In genomic region chr13:61833228-61833627, GRCh38 we compare ENCODE assay signal across 33 cellular contexts.
"Had no signal": no experiment of that assay in that cellular context is flagged by ENCODE, and none has a peak within 500 bp of the region (broad histone marks: within the 10 kb centered on the region; RNA-seq: fewer than 3 reads in every experiment).

No MANE protein-coding gene starts in this region.

- H3K36me3 Mint-ChIP-seq: activated CD4-positive, alpha-beta memory T cell treated with anti-CD3 and anti-CD28 coated beads for 36 hours; activated naive CD4-positive, alpha-beta T cell treated with anti-CD3 and anti-CD28 coated beads, Interleukin-2, amount 10 ng/mL, durations not matched to agents 7 days and 5 days; activated naive CD4-positive, alpha-beta T cell treated with anti-CD3 and anti-CD28 coated beads, Interleukin-2, amount 50 U/mL, for 72 hours; activated naive CD8-positive, alpha-beta T cell treated with anti-CD3 and anti-CD28 coated beads, Interleukin-2, amount 10 ng/mL, durations not matched to agents 7 days and 5 days had no signal

- H3K27me3 Mint-ChIP-seq: activated B cell treated with CpG ODN at 0.5 μM for 24 hours; activated CD4-positive, alpha-beta memory T cell treated with anti-CD3 and anti-CD28 coated beads for 36 hours; activated CD4-positive, alpha-beta T cell treated with anti-CD3 and anti-CD28 coated beads for 36 hours; activated CD4-positive, alpha-beta T cell treated with anti-CD3 and anti-CD28 coated beads, Interleukin-2, amount 10 ng/mL, durations not matched to agents 24 days and 14 days; activated naive CD4-positive, alpha-beta T cell treated with anti-CD3 and anti-CD28 coated beads, Interleukin-2, amount 10 ng/mL, durations not matched to agents 7 days and 5 days; activated naive CD8-positive, alpha-beta T cell treated with anti-CD3 and anti-CD28 coated beads, Interleukin-2, amount 10 ng/mL, durations not matched to agents 7 days and 5 days; activated T-cell treated with anti-CD3 and anti-CD28 coated beads, Interleukin-2, amount 50 U/mL, for 24 hours; central memory CD8-positive, alpha-beta T cell; effector memory CD8-positive, alpha-beta T cell; T-helper 17 cell had no signal

- H3K4me1 Mint-ChIP-seq: activated B cell treated with CpG ODN at 0.5 μM for 24 hours; activated CD4-positive, alpha-beta T cell treated with anti-CD3 and anti-CD28 coated beads for 36 hours; activated CD4-positive, alpha-beta T cell treated with anti-CD3 and anti-CD28 coated beads, Interleukin-2, amount 10 ng/mL, durations not matched to agents 24 days and 14 days; activated naive CD4-positive, alpha-beta T cell treated with anti-CD3 and anti-CD28 coated beads, Interleukin-2, amount 10 ng/mL, durations not matched to agents 7 days and 5 days; activated naive CD8-positive, alpha-beta T cell treated with anti-CD3 and anti-CD28 coated beads, Interleukin-2, amount 10 ng/mL, durations not matched to agents 7 days and 5 days; central memory CD8-positive, alpha-beta T cell; T-helper 17 cell had no signal

- H3K27ac Mint-ChIP-seq: activated B cell treated with CpG ODN at 0.5 μM for 24 hours; activated CD4-positive, alpha-beta memory T cell treated with anti-CD3 and anti-CD28 coated beads for 36 hours; activated CD4-positive, alpha-beta T cell treated with anti-CD3 and anti-CD28 coated beads for 36 hours; activated CD4-positive, alpha-beta T cell treated with anti-CD3 and anti-CD28 coated beads, Interleukin-2, amount 10 ng/mL, durations not matched to agents 24 days and 14 days; activated naive CD4-positive, alpha-beta T cell treated with anti-CD3 and anti-CD28 coated beads, Interleukin-2, amount 10 ng/mL, durations not matched to agents 7 days and 5 days; activated naive CD4-positive, alpha-beta T cell treated with anti-CD3 and anti-CD28 coated beads, Interleukin-2, amount 50 U/mL, for 72 hours; activated naive CD8-positive, alpha-beta T cell treated with anti-CD3 and anti-CD28 coated beads, Interleukin-2, amount 10 ng/mL, durations not matched to agents 7 days and 5 days; activated T-cell treated with anti-CD3 and anti-CD28 coated beads, Interleukin-2, amount 50 U/mL, for 24 hours; activated T-cell treated with anti-CD3 and anti-CD28 coated beads, Interleukin-2, amount 50 U/mL, for 72 hours; effector memory CD8-positive, alpha-beta T cell; T-helper 17 cell; T-helper 2 cell treated with Interferon-gamma antibody and Interleukin-4, amounts not matched to agents 5 μg/mL and 100 μg/mL, for 36 hours had no signal

- H3K36me3 ChIP-seq: cardiac muscle cell, esophagus squamous epithelium, WERI-Rb-1 had no signal

- H3K4me3 ChIP-seq: body of pancreas, cardiac muscle cell, esophagus squamous epithelium had no signal

- H3K9me3 Mint-ChIP-seq: activated B cell treated with CpG ODN at 0.5 μM for 24 hours; activated CD4-positive, alpha-beta T cell treated with anti-CD3 and anti-CD28 coated beads, Interleukin-2, amount 10 ng/mL, durations not matched to agents 24 days and 14 days had no signal

- H3K4me3 Mint-ChIP-seq: activated B cell treated with CpG ODN at 0.5 μM for 24 hours; activated CD4-positive, alpha-beta memory T cell treated with anti-CD3 and anti-CD28 coated beads for 36 hours; activated CD4-positive, alpha-beta T cell treated with anti-CD3 and anti-CD28 coated beads for 36 hours; activated CD4-positive, alpha-beta T cell treated with anti-CD3 and anti-CD28 coated beads, Interleukin-2, amount 10 ng/mL, durations not matched to agents 24 days and 14 days; activated naive CD4-positive, alpha-beta T cell treated with anti-CD3 and anti-CD28 coated beads, Interleukin-2, amount 10 ng/mL, durations not matched to agents 7 days and 5 days; activated naive CD8-positive, alpha-beta T cell treated with anti-CD3 and anti-CD28 coated beads, Interleukin-2, amount 10 ng/mL, durations not matched to agents 7 days and 5 days; activated T-cell treated with anti-CD3 and anti-CD28 coated beads, Interleukin-2, amount 50 U/mL, for 24 hours; activated T-cell treated with anti-CD3 and anti-CD28 coated beads, Interleukin-2, amount 50 U/mL, for 72 hours; central memory CD8-positive, alpha-beta T cell; effector memory CD8-positive, alpha-beta T cell; T-helper 17 cell; T-helper 2 cell treated with Interferon-gamma antibody and Interleukin-4, amounts not matched to agents 5 μg/mL and 100 μg/mL, for 36 hours had no signal

- ATAC-seq: activated CD4-positive, alpha-beta T cell treated with anti-CD3 and anti-CD28 coated beads for 36 hours; activated naive CD4-positive, alpha-beta T cell treated with anti-CD3 and anti-CD28 coated beads, Interleukin-2, amount 50 U/mL, for 72 hours; activated T-cell treated with anti-CD3 and anti-CD28 coated beads, Interleukin-2, amount 50 U/mL, for 72 hours; body of pancreas; effector memory CD8-positive, alpha-beta T cell; T-helper 17 cell had no signal

- H3K4me1 ChIP-seq: body of pancreas, esophagus squamous epithelium had no signal

- H3K27me3 ChIP-seq: body of pancreas, cardiac muscle cell, esophagus squamous epithelium had no signal

- DNase-seq: activated B cell treated with CpG ODN at 0.5 μM for 24 hours; activated CD4-positive, alpha-beta memory T cell treated with anti-CD3 and anti-CD28 coated beads for 36 hours; activated CD4-positive, alpha-beta T cell treated with anti-CD3 and anti-CD28 coated beads for 36 hours; activated CD4-positive, alpha-beta T cell treated with anti-CD3 and anti-CD28 coated beads, Interleukin-2, amount 10 ng/mL, durations not matched to agents 24 days and 14 days; activated CD4-positive, CD25-positive, alpha-beta regulatory T cell treated with anti-CD3 and anti-CD28 coated beads, Interleukin-2, amount 50 U/mL, for 72 hours; activated CD8-positive, alpha-beta memory T cell treated with anti-CD3 and anti-CD28 coated beads, Interleukin-2, amount 50 U/mL, for 48 hours; activated gamma-delta T cell; activated naive CD4-positive, alpha-beta T cell; activated naive CD4-positive, alpha-beta T cell treated with anti-CD3 and anti-CD28 coated beads, Interleukin-2, amount 10 ng/mL, durations not matched to agents 7 days and 5 days; activated naive CD8-positive, alpha-beta T cell treated with anti-CD3 and anti-CD28 coated beads, Interleukin-2, amount 10 ng/mL, durations not matched to agents 7 days and 5 days; activated T-cell treated with anti-CD3 and anti-CD28 coated beads for 4 hours; activated T-cell treated with anti-CD3 and anti-CD28 coated beads, Interleukin-2, amount 50 U/mL, for 24 hours; activated T-cell treated with anti-CD3 and anti-CD28 coated beads, Interleukin-2, amount 50 U/mL, for 72 hours; amniotic stem cell; anterior cingulate cortex; body of pancreas; cortex of kidney; dermis blood vessel endothelial cell; effector CD4-positive, alpha-beta T cell; effector memory CD8-positive, alpha-beta T cell; esophagus squamous epithelium; foreskin melanocyte; head of caudate nucleus; hippocampal formation; T-helper 1 cell; T-helper 17 cell; T1000; WERI-Rb-1 had no signal

- H3K9me3 ChIP-seq: body of pancreas, esophagus squamous epithelium had no signal

- H3K27ac ChIP-seq: body of pancreas, cardiac muscle cell, epithelial cell of prostate, esophagus squamous epithelium, WERI-Rb-1 had no signal
